In genomic region chr7:135980665-135981180, GRCh38 we compare ENCODE assay signal across 8 cellular contexts. TPM values are rescaled to one million over a fixed set of nuclear protein-coding genes. Genes with fewer than 3 reads are reported as not detected.
DNase-seq lines count a peak whose midpoint lies in the region; ATAC-seq, FAIRE-seq and TF ChIP-seq lines count a peak whose summit lies in the region.

No MANE protein-coding gene starts in this region.

- TF ChIP-seq CTCF in PC-9 (conservative IDR thresholded peaks at IDR 0.05), result no peak
- TF ChIP-seq CTCF in mucosa of descending colon (IDR thresholded peaks at IDR 0.05), result no peak

- H3K27ac ChIP-seq in PC-9, result no peak overlapping the region

- POLR2A ChIA-PET in PC-9 (lab: Charles Lee; ENCODE audit: unreplicated experiment), result no interaction called here

- peaks cover 26% of the 10 kb centered on the region for H3K4me1 ChIP-seq in PC-9 (replicated peaks; ENCODE audit: insufficient read depth)
- H3K4me1 ChIP-seq in mucosa of descending colon (ENCODE audit: low read depth), result peaks cover 6% of the 10 kb centered on the region

- no peak for FAIRE-seq in HTR-8/SVneo (lab: Jason Lieb, UNC)

- H3K9me2 ChIP-seq in PC-9 (ENCODE audit: insufficient read depth), result no peaks in the 10 kb centered on the region

- no peaks in the 10 kb centered on the region for H3K9me3 Mint-ChIP-seq in activated naive CD8-positive, alpha-beta T cell treated with anti-CD3 and anti-CD28 coated beads for 36 hours

- H4K20me1 ChIP-seq in PC-9 (ENCODE audit: insufficient read depth), result peaks cover 6% of the 10 kb centered on the region

- H3K4me3 ChIP-seq in PC-9 (no peak overlapping the region), mucosa of descending colon (no peak overlapping the region)

- CTCF ChIA-PET in PC-9 (lab: Charles Lee), result no interaction called here

- H3K36me3 ChIP-seq in PC-9 (ENCODE audit: low read depth), result no peaks in the 10 kb centered on the region
- no peaks in the 10 kb centered on the region for H3K36me3 ChIP-seq in mucosa of descending colon (ENCODE audit: low read depth)

- peak overlapping the region; percentile 5; the same call in 1 of the 2 replicates for H3K4me2 ChIP-seq in PC-9

- peaks cover 3% of the 10 kb centered on the region for H3K27me3 Mint-ChIP-seq in activated naive CD8-positive, alpha-beta T cell treated with anti-CD3 and anti-CD28 coated beads for 36 hours

- H3K27ac Mint-ChIP-seq in activated naive CD8-positive, alpha-beta T cell treated with anti-CD3 and anti-CD28 coated beads for 36 hours, result peak overlapping the region; percentile 88

- H3K79me2 ChIP-seq in PC-9 (ENCODE audit: low read depth), result peaks cover 14% of the 10 kb centered on the region

- H3F3A ChIP-seq in PC-9 (ENCODE audit: insufficient read depth, low read depth), result peaks cover 5% of the 10 kb centered on the region

- peak overlapping the region; percentile 69 for H3K4me3 Mint-ChIP-seq in activated naive CD8-positive, alpha-beta T cell treated with anti-CD3 and anti-CD28 coated beads for 36 hours

- BruUV-seq in PC-9 (replicated peaks; lab: Mats Ljungman, UMichigan), result no TSS peak

- DNase-seq in PC-9 (peak; percentile 52 to 58), mucosa of descending colon (peak in 1 of 3 donors; percentile 34), NCI-H1436 treated with DMSO at 0.1 percent for 48 hours (lab: John Stamatoyannopoulos, UW) (no peak), hypothalamus (lab: John Stamatoyannopoulos, UW) (no peak), HTR-8/SVneo (ENCODE audit: insufficient read length, low spot score) (no peak)
- peak; percentile 47 for DNase-seq in activated naive CD8-positive, alpha-beta T cell treated with anti-CD3 and anti-CD28 coated beads for 36 hours

- ATAC-seq in GM18511 (IDR thresholded peaks at IDR 0.05; ENCODE audit: unreplicated experiment) (peak; percentile 75), HG02840 (IDR thresholded peaks at IDR 0.05; ENCODE audit: low FRiP score, unreplicated experiment) (peak; percentile 64), mucosa of descending colon (peak; percentile 44)

- no peak overlapping the region for H2AFZ ChIP-seq in PC-9

- H3K4me1 Mint-ChIP-seq in activated naive CD8-positive, alpha-beta T cell treated with anti-CD3 and anti-CD28 coated beads for 36 hours, result peaks cover 44% of the 10 kb centered on the region

- H3K36me3 Mint-ChIP-seq in activated naive CD8-positive, alpha-beta T cell treated with anti-CD3 and anti-CD28 coated beads for 36 hours, result peaks cover 7% of the 10 kb centered on the region

- H3K9me3 ChIP-seq in PC-9 (ENCODE audit: insufficient read depth, low read depth), result no peaks in the 10 kb centered on the region
- H3K9me3 ChIP-seq in mucosa of descending colon, result no peaks in the 10 kb centered on the region

- no peaks in the 10 kb centered on the region for H3K27me3 ChIP-seq in PC-9 (ENCODE audit: insufficient read depth, low read depth)

- intact Hi-C loops in PC-9 (cut with micrococcal nuclease; ENCODE audit: unreplicated experiment) (loop anchor here (5.0 kb wide), 1 partner anchor 103 kb away; no protein-coding TSS in a partner anchor), mucosa of descending colon (cut with DNase I, micrococcal nuclease) (no loop called here)

RNA-seq across cellular contexts. Expression of gene MTPN, which starts 3.6 kb away (rescaled TPM):
- total RNA-seq in PC-9 (2021) (181 and 212 TPM in 2 replicates), mucosa of descending colon (10 to 100 TPM; 93.1 to 97.9 (median 97.0) TPM)
- 100 to 1,000 TPM; 136 to 139 TPM for total RNA-seq in activated naive CD8-positive, alpha-beta T cell treated with anti-CD3 and anti-CD28 coated beads for 36 hours

Comparison
In these comparisons a context has a peak if more than half of its experiments do, and no peak if none do; other contexts are left out.
1. DNase-seq: peak in PC-9 (2 of 2) and activated naive CD8-positive, alpha-beta T cell treated with anti-CD3 and anti-CD28 coated beads for 36 hours (single experiment); none in NCI-H1436 treated with DMSO at 0.1 percent for 48 hours (single experiment), hypothalamus (0 of 51) and HTR-8/SVneo (single experiment).
2. Peak in every context shown above with its lines, with median percentiles within 50 percentile points of each other: ATAC-seq.